Comparison of ENCODE assay signal across 8 cellular contexts in the genomic region with DNA sequence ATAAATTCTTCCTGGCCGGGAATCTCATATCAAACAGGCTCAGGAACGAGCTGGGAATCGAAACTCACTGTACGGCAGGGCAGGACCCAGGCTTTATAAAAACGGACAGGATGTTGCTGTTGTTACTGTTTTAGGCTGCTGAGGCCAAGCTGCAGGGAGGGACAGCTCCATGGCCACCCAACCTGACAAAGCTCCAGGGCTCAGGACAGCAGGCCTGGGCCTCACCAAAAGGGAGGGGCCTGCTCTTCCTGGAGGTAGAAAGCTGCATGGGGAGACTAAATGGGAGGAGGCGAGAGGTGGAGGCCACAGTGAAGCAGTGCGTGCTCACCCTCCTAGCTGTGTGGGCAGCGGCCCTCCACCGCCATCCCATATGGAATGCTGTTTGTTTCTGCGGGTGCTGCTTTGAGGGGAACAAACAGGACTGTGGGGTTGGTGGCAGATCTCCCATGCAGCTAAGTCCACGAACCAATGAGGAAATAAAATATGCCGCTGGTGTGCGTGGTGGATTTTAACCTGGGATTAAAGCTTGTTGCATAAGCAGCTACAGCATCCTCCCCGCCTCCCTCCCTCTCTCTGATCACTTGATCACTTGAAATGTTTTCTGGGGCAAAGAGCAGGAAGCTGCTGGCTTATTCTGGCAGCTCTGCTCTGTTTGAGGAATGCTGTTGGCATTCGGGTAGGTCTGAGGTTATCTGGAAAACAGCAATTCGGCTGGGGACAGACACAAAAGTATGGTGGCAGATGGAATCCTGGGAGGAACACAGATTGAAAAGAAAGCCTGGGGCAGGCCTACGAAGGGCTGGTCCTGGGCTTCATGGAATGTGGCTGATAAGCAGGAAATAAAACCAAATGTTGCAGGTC. TPM values are rescaled to one million over a fixed set of nuclear protein-coding genes. Genes with fewer than 3 reads are reported as not detected.
DNase-seq lines count a peak whose midpoint lies in the region; ATAC-seq and TF ChIP-seq lines count a peak whose summit lies in the region.

No MANE protein-coding gene starts in this region.

- ATAC-seq in gastroesophageal sphincter (peak; percentile 64), HG03135 (IDR thresholded peaks at IDR 0.05; ENCODE audit: unreplicated experiment) (no peak)

- TF ChIP-seq CTCF in gastroesophageal sphincter (IDR thresholded peaks at IDR 0.05): no peak
- TF ChIP-seq CTCF in neutrophil (IDR thresholded peaks at IDR 0.05): no peak

- peak; percentile 36 to 54 for TF ChIP-seq POLR2A in gastroesophageal sphincter (IDR thresholded peaks at IDR 0.05)

- H3K36me3 ChIP-seq in gastroesophageal sphincter: no peaks in the 10 kb centered on the region
- no peaks in the 10 kb centered on the region for H3K36me3 ChIP-seq in neutrophil

- peaks cover 39 to 90% (median 76%) of the 10 kb centered on the region in 3 donors for H3K4me1 ChIP-seq in gastroesophageal sphincter
- peaks cover 82 to 85% of the 10 kb centered on the region in 2 experiments for H3K4me1 ChIP-seq in neutrophil (ENCODE audit: control insufficient read depth in 1 of 2, insufficient read depth in 1 of 2, low read depth in 1 of 2, low read length in 1 of 2)

- DNase-seq in activated CD4-positive, alpha-beta T cell treated with anti-CD3 and anti-CD28 coated beads for 48 hours: peak; percentile 14
- DNase-seq in activated CD4-positive, alpha-beta T cell treated with anti-CD3 and anti-CD28 coated beads for 4 hours: no peak
- DNase-seq in NCI-H2029 (lab: John Stamatoyannopoulos, UW): peak; percentile 94
- DNase-seq in activated T-helper 1 cell treated with anti-CD3 and anti-CD28 coated beads, Interleukin-12 subunit alpha, Interleukin-12 subunit beta, Interleukin-2, Interleukin-4 antibody, amounts not matched to agents 30 ng/mL and 10 ng/mL and 1 ng/mL, durations not matched to agents 14 hours and 24 hours and 36 hours (ENCODE audit: low spot score): no peak
- DNase-seq in OCI-M2 (lab: John Stamatoyannopoulos, UW; ENCODE audit: unreplicated experiment): no peak

- no peak overlapping the region for H3K4me3 Mint-ChIP-seq in activated T-helper 1 cell treated with anti-CD3 and anti-CD28 coated beads, Interleukin-12 subunit alpha, Interleukin-12 subunit beta, Interleukin-2, Interleukin-4 antibody, amounts not matched to agents 30 ng/mL and 10 ng/mL and 1 ng/mL, durations not matched to agents 14 hours and 24 hours and 36 hours

- peak overlapping the region; percentile 5 to 38 for H3K4me3 ChIP-seq in gastroesophageal sphincter
- H3K4me3 ChIP-seq in neutrophil (ENCODE audit: low read depth in 1 of 2, low read length in 1 of 2): peak overlapping the region; percentile 2 to 62

- WGBS in gastroesophageal sphincter (ENCODE audit: low coverage in 1 of 2), 2 donors: 12 to 23% methylated on average over 6 to 10 of the region's 17 CpGs

- peaks cover 7% of the 10 kb centered on the region for H3K4me1 Mint-ChIP-seq in activated T-helper 1 cell treated with anti-CD3 and anti-CD28 coated beads, Interleukin-12 subunit alpha, Interleukin-12 subunit beta, Interleukin-2, Interleukin-4 antibody, amounts not matched to agents 30 ng/mL and 10 ng/mL and 1 ng/mL, durations not matched to agents 14 hours and 24 hours and 36 hours (ENCODE audit: low read depth)

- H3K27ac Mint-ChIP-seq in activated T-helper 1 cell treated with anti-CD3 and anti-CD28 coated beads, Interleukin-12 subunit alpha, Interleukin-12 subunit beta, Interleukin-2, Interleukin-4 antibody, amounts not matched to agents 30 ng/mL and 10 ng/mL and 1 ng/mL, durations not matched to agents 14 hours and 24 hours and 36 hours: peak overlapping the region; percentile 48

- H3K27me3 Mint-ChIP-seq in activated T-helper 1 cell treated with anti-CD3 and anti-CD28 coated beads, Interleukin-12 subunit alpha, Interleukin-12 subunit beta, Interleukin-2, Interleukin-4 antibody, amounts not matched to agents 30 ng/mL and 10 ng/mL and 1 ng/mL, durations not matched to agents 14 hours and 24 hours and 36 hours (ENCODE audit: insufficient read depth): no peaks in the 10 kb centered on the region

- H3K9me3 ChIP-seq in gastroesophageal sphincter: no peaks in the 10 kb centered on the region
- H3K9me3 ChIP-seq in neutrophil: no peaks in the 10 kb centered on the region

- H3K27ac ChIP-seq in gastroesophageal sphincter: peak overlapping the region; percentile 86 to 100 (median 100)
- peak overlapping the region; percentile 98 for H3K27ac ChIP-seq in neutrophil

- H3K27me3 ChIP-seq in gastroesophageal sphincter: no peaks in the 10 kb centered on the region
- H3K27me3 ChIP-seq in neutrophil: no peaks in the 10 kb centered on the region

- intact Hi-C loops in activated T-helper 1 cell treated with anti-CD3 and anti-CD28 coated beads, Interleukin-12 subunit alpha, Interleukin-12 subunit beta, Interleukin-2, Interleukin-4 antibody, amounts not matched to agents 30 ng/mL and 10 ng/mL and 1 ng/mL, durations not matched to agents 14 hours and 24 hours and 36 hours (cut with micrococcal nuclease): no loop called here

- peak; percentile 52 for TF ChIP-seq EP300 in gastroesophageal sphincter (IDR thresholded peaks at IDR 0.05)

- H3K36me3 Mint-ChIP-seq in activated T-helper 1 cell treated with anti-CD3 and anti-CD28 coated beads, Interleukin-12 subunit alpha, Interleukin-12 subunit beta, Interleukin-2, Interleukin-4 antibody, amounts not matched to agents 30 ng/mL and 10 ng/mL and 1 ng/mL, durations not matched to agents 14 hours and 24 hours and 36 hours (ENCODE audit: low read depth): peaks cover 12% of the 10 kb centered on the region

- no peaks in the 10 kb centered on the region for H3K9me3 Mint-ChIP-seq in activated T-helper 1 cell treated with anti-CD3 and anti-CD28 coated beads, Interleukin-12 subunit alpha, Interleukin-12 subunit beta, Interleukin-2, Interleukin-4 antibody, amounts not matched to agents 30 ng/mL and 10 ng/mL and 1 ng/mL, durations not matched to agents 14 hours and 24 hours and 36 hours

RNA-seq across cellular contexts. Expression of a gene that starts 2.4 kb away (rescaled TPM):
- 42.6 and 43.3 TPM in 2 replicates for total RNA-seq in activated T-helper 1 cell treated with anti-CD3 and anti-CD28 coated beads, Interleukin-12 subunit alpha, Interleukin-12 subunit beta, Interleukin-2, Interleukin-4 antibody, amounts not matched to agents 30 ng/mL and 10 ng/mL and 1 ng/mL, durations not matched to agents 14 hours and 24 hours and 36 hours
- total RNA-seq in gastroesophageal sphincter: 10 to 100 TPM; 32.2 to 78.9 (median 54.4) TPM

Comparison
In these comparisons a context has a peak if more than half of its experiments do, and no peak if none do; other contexts are left out.
1. DNase-seq: peak in activated CD4-positive, alpha-beta T cell treated with anti-CD3 and anti-CD28 coated beads for 48 hours (single experiment) and NCI-H2029 (single experiment); none in activated CD4-positive, alpha-beta T cell treated with anti-CD3 and anti-CD28 coated beads for 4 hours (0 of 2), activated T-helper 1 cell treated with anti-CD3 and anti-CD28 coated beads, Interleukin-12 subunit alpha, Interleukin-12 subunit beta, Interleukin-2, Interleukin-4 antibody, amounts not matched to agents 30 ng/mL and 10 ng/mL and 1 ng/mL, durations not matched to agents 14 hours and 24 hours and 36 hours (single experiment) and OCI-M2 (single experiment).